ENCODE assay signal across 12 cellular contexts in the genomic region with DNA sequence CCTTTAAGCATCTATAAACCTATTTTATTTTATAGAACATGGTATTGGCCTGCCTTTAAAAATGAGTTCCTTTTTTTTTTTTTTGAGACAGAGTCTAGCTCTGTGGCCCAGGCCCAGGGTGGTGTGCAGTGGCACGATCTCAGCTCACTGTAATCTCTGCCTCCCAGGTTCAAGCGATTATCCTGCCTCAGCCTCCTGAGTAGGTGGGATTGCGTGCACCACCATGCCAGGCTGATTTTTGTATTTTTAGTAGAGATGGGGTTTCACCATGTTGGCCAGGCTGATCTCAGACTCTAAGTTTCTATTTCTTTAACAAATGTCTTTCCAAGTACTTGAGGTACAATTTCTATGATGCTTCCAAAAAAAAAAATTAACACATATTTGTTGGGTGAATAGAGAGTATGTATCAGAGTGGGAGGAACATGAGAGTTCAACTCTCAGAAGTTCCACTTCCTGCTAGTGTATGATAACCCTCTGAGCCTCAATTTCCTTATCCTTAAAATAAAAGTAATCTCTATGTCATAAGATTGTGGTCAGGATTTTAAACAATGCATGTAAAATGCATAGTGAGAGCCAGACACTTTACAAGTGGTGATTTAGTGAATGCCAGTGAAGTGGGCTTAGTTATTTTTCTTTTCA.
DNase-seq lines count a peak whose midpoint lies in the region; ATAC-seq and TF ChIP-seq lines count a peak whose summit lies in the region.
"Had no signal": no experiment of that assay in that cellular context is flagged by ENCODE, and none has a peak within 500 bp of the region (broad histone marks: within the 10 kb centered on the region; RNA-seq: fewer than 3 reads in every experiment).

No MANE protein-coding gene starts in this region.

- no peaks in the 10 kb centered on the region for H3K27me3 Mint-ChIP-seq in CD4-positive, CD25-positive, alpha-beta regulatory T cell
- peaks cover 2% of the 10 kb centered on the region for H3K27me3 Mint-ChIP-seq in neural progenitor cell (ENCODE audit: insufficient read depth, low read depth)

- DNase-seq in CD4-positive, CD25-positive, alpha-beta regulatory T cell: peak in 1 of 3 donors; percentile 54
- DNase-seq in Karpas-422 (no peak), neural progenitor cell (ENCODE audit: low spot score) (no peak), hypothalamus (lab: John Stamatoyannopoulos, UW) (no peak), NAMALWA (ENCODE audit: low spot score) (no peak), occipital lobe (lab: John Stamatoyannopoulos, UW) (no peak)
- DNase-seq in activated T-cell treated with anti-CD3 and anti-CD28 coated beads, Interleukin-2, amount 50 U/mL, for 48 hours: peak; percentile 47 to 63
- DNase-seq: Calu3, NCI-H187, RPMI8226 had no signal

- no peaks in the 10 kb centered on the region for H4K20me1 ChIP-seq in Karpas-422 (ENCODE audit: insufficient read depth, low read depth, low read length)
- H4K20me1 ChIP-seq in neural progenitor cell (ENCODE audit: low read depth): no peaks in the 10 kb centered on the region

- H3K79me2 ChIP-seq in Karpas-422 (ENCODE audit: low read length): no peaks in the 10 kb centered on the region
- no peaks in the 10 kb centered on the region for H3K79me2 ChIP-seq in neural progenitor cell (ENCODE audit: low read depth)

- no peaks in the 10 kb centered on the region for H3K9me3 ChIP-seq in CD4-positive, CD25-positive, alpha-beta regulatory T cell (ENCODE audit: control insufficient read depth in 2 of 2, low read length in 2 of 2)
- H3K9me3 ChIP-seq in Karpas-422 (ENCODE audit: low read length) (no peaks in the 10 kb centered on the region), neural progenitor cell (ENCODE audit: low read depth) (no peaks in the 10 kb centered on the region)
- H3K9me3 ChIP-seq: breast epithelium had no signal

- no peak overlapping the region for H3K4me2 ChIP-seq in Karpas-422 (ENCODE audit: low read depth, low read length, poor library complexity, severe bottlenecking)
- no peak overlapping the region for H3K4me2 ChIP-seq in neural progenitor cell

- H3K27ac ChIP-seq in CD4-positive, CD25-positive, alpha-beta regulatory T cell (ENCODE audit: insufficient read depth, low read length, poor library complexity, severe bottlenecking): peak overlapping the region; percentile 38
- no peak overlapping the region for H3K27ac ChIP-seq in Karpas-422 (ENCODE audit: low read length)
- no peak overlapping the region for H3K27ac ChIP-seq in neural progenitor cell
- H3K27ac ChIP-seq: breast epithelium had no signal

- H3K4me1 Mint-ChIP-seq in CD4-positive, CD25-positive, alpha-beta regulatory T cell: peaks cover 35 to 60% (median 41%) of the 10 kb centered on the region in 4 donors
- H3K4me1 Mint-ChIP-seq in neural progenitor cell: no peaks in the 10 kb centered on the region

- peaks cover 0 to 1% (median 0%) of the 10 kb centered on the region in 7 donors for H3K9me3 Mint-ChIP-seq in CD4-positive, CD25-positive, alpha-beta regulatory T cell
- no peaks in the 10 kb centered on the region for H3K9me3 Mint-ChIP-seq in neural progenitor cell

- peaks cover 20% of the 10 kb centered on the region for H3K4me1 ChIP-seq in CD4-positive, CD25-positive, alpha-beta regulatory T cell (ENCODE audit: control insufficient read depth, insufficient read depth, low read length, poor library complexity, severe bottlenecking)
- H3K4me1 ChIP-seq in Karpas-422 (ENCODE audit: low read length): peaks cover 30% of the 10 kb centered on the region
- no peaks in the 10 kb centered on the region for H3K4me1 ChIP-seq in neural progenitor cell
- H3K4me1 ChIP-seq: breast epithelium had no signal

- H3F3A ChIP-seq in neural progenitor cell (ENCODE audit: low read depth): no peaks in the 10 kb centered on the region

- H3K27ac Mint-ChIP-seq in CD4-positive, CD25-positive, alpha-beta regulatory T cell: peak overlapping the region; percentile 76 to 93 (median 87)
- H3K27ac Mint-ChIP-seq in neural progenitor cell: no peak overlapping the region

- H2AFZ ChIP-seq in Karpas-422 (ENCODE audit: low read length) (peak overlapping the region; percentile 23; the same call in 1 of the 2 replicates), neural progenitor cell (replicated peaks) (peak overlapping the region; percentile 5)

- H3K27me3 ChIP-seq in CD4-positive, CD25-positive, alpha-beta regulatory T cell (ENCODE audit: control insufficient read depth, insufficient read depth, low read length): no peaks in the 10 kb centered on the region
- H3K27me3 ChIP-seq in Karpas-422 (ENCODE audit: low read length) (no peaks in the 10 kb centered on the region), neural progenitor cell (no peaks in the 10 kb centered on the region)
- H3K27me3 ChIP-seq: breast epithelium had no signal

- H3K36me3 Mint-ChIP-seq in CD4-positive, CD25-positive, alpha-beta regulatory T cell: no peaks in the 10 kb centered on the region
- H3K36me3 Mint-ChIP-seq in neural progenitor cell: no peaks in the 10 kb centered on the region

- H3K36me3 ChIP-seq in CD4-positive, CD25-positive, alpha-beta regulatory T cell (ENCODE audit: control insufficient read depth, insufficient read depth, low read length): no peaks in the 10 kb centered on the region
- H3K36me3 ChIP-seq in Karpas-422 (ENCODE audit: insufficient read depth, low read length) (no peaks in the 10 kb centered on the region), neural progenitor cell (no peaks in the 10 kb centered on the region)
- H3K36me3 ChIP-seq: breast epithelium had no signal

- H3K9me2 ChIP-seq in Karpas-422 (replicated peaks; ENCODE audit: insufficient read depth, low read length): no peaks in the 10 kb centered on the region

- peak overlapping the region in 3 of 4 donors; percentile 38 to 67 (median 52) for H3K4me3 Mint-ChIP-seq in CD4-positive, CD25-positive, alpha-beta regulatory T cell
- no peak overlapping the region for H3K4me3 Mint-ChIP-seq in neural progenitor cell

- H3K4me3 ChIP-seq in CD4-positive, CD25-positive, alpha-beta regulatory T cell (ENCODE audit: low read depth, low read length): peak overlapping the region; percentile 9
- no peak overlapping the region for H3K4me3 ChIP-seq in Karpas-422 (ENCODE audit: low read length)
- H3K4me3 ChIP-seq in neural progenitor cell: no peak overlapping the region
- H3K4me3 ChIP-seq: breast epithelium had no signal

- H3K9ac ChIP-seq in Karpas-422 (ENCODE audit: low read length) (no peak overlapping the region), neural progenitor cell (no peak overlapping the region)

- ATAC-seq in CD4-positive, CD25-positive, alpha-beta regulatory T cell (ENCODE audit: low read depth in 2 of 2): peak in 1 of 2 donors; percentile 63
- no peak for ATAC-seq in HG03520 (IDR thresholded peaks at IDR 0.05; ENCODE audit: unreplicated experiment)

- no peak for TF ChIP-seq CTCF in neural progenitor cell (IDR thresholded peaks at IDR 0.05)

Comparison
In these comparisons a context has a peak if more than half of its experiments do, and no peak if none do; other contexts are left out.
1. DNase-seq: peak in activated T-cell treated with anti-CD3 and anti-CD28 coated beads, Interleukin-2, amount 50 U/mL, for 48 hours (2 of 2); none in Karpas-422 (single experiment), neural progenitor cell (single experiment), hypothalamus (0 of 51), NAMALWA (single experiment) and occipital lobe (single experiment).